Comparison of ENCODE assay signal across 8 cellular contexts in genomic region chr5:15003511-15003920, GRCh38.
A peak's percentile ranks its signal among the peaks of the same experiment; 100 is the strongest.
DNase-seq lines count a peak whose midpoint lies in the region; ATAC-seq lines count a peak whose summit lies in the region.

No MANE protein-coding gene starts in this region.

- H3K4me1 ChIP-seq in mesendoderm (ENCODE audit: control insufficient read depth, low read depth, low read length) = no peaks in the 10 kb centered on the region

- H2BK120ac ChIP-seq in mesendoderm (ENCODE audit: low read depth, low read length) = no peak overlapping the region

- no peak overlapping the region for H3K56ac ChIP-seq in mesendoderm (ENCODE audit: low read length)

- no peaks in the 10 kb centered on the region for H3K79me1 ChIP-seq in mesendoderm (ENCODE audit: low read length)

- no peak overlapping the region for H3K4ac ChIP-seq in mesendoderm (ENCODE audit: low read depth, low read length)

- peaks cover 19% of the 10 kb centered on the region for H3K4me1 Mint-ChIP-seq in activated CD4-positive, alpha-beta memory T cell treated with anti-CD3 and anti-CD28 coated beads, Interleukin-2, amount 10 ng/mL, durations not matched to agents 7 days and 5 days
- no peaks in the 10 kb centered on the region for H3K4me1 Mint-ChIP-seq in effector memory CD8-positive, alpha-beta T cell (ENCODE audit: low read depth in 2 of 2)
- H3K4me1 Mint-ChIP-seq in stimulated activated memory B cell treated with anti-CD40 and anti-IgM and Interleukin-4, amounts not matched to agents 10 μg/mL and 1 μg/mL and 100 μg/mL, for 72 hours = peaks cover 30% of the 10 kb centered on the region

- peaks cover 30% of the 10 kb centered on the region for H3K27me3 Mint-ChIP-seq in activated CD4-positive, alpha-beta memory T cell treated with anti-CD3 and anti-CD28 coated beads, Interleukin-2, amount 10 ng/mL, durations not matched to agents 7 days and 5 days
- peaks cover 33 to 64% of the 10 kb centered on the region in 2 donors for H3K27me3 Mint-ChIP-seq in effector memory CD8-positive, alpha-beta T cell
- H3K27me3 Mint-ChIP-seq in stimulated activated memory B cell treated with anti-CD40 and anti-IgM and Interleukin-4, amounts not matched to agents 10 μg/mL and 1 μg/mL and 100 μg/mL, for 72 hours = no peaks in the 10 kb centered on the region

- DNase-seq in DMS 273 (lab: John Stamatoyannopoulos, UW; ENCODE audit: unreplicated experiment) = peak; percentile 85
- peak; percentile 63 for DNase-seq in HPDE6-E6E7 (ENCODE audit: extremely low spot score)
- DNase-seq in NCI-H774 (lab: John Stamatoyannopoulos, UW) = peak; percentile 77
- DNase-seq in activated CD4-positive, alpha-beta memory T cell treated with anti-CD3 and anti-CD28 coated beads, Interleukin-2, amount 10 ng/mL, durations not matched to agents 7 days and 5 days = peak; percentile 64
- peak; percentile 50 to 57 (median 52) for DNase-seq in effector memory CD8-positive, alpha-beta T cell
- peak; percentile 61 for DNase-seq in mesendoderm

- no peak overlapping the region for H3K4me2 ChIP-seq in mesendoderm (ENCODE audit: low read length)

- POLR2A ChIA-PET in activated CD4-positive, alpha-beta memory T cell treated with anti-CD3 and anti-CD28 coated beads, Interleukin-2, amount 10 ng/mL, durations not matched to agents 7 days and 5 days (lab: Charles Lee) = interaction anchor here (0.6 to 2.1 kb wide), 8 partner anchors 11 to 637 kb away, joined by 3 to 12 read pairs (median 4); no protein-coding TSS in a partner anchor

- H3K9ac ChIP-seq in mesendoderm (ENCODE audit: low read length) = no peak overlapping the region

- H3K27ac ChIP-seq in mesendoderm (ENCODE audit: low read depth, low read length) = no peak overlapping the region

- CTCF ChIA-PET in activated CD4-positive, alpha-beta memory T cell treated with anti-CD3 and anti-CD28 coated beads, Interleukin-2, amount 10 ng/mL, durations not matched to agents 7 days and 5 days (lab: Charles Lee) = interaction anchor here (0.7 to 8.5 kb wide), 34 partner anchors 8 to 641 kb away, joined by 3 to 111 read pairs (median 4); partner anchors contain the start of gene ANKH

- no peak overlapping the region for H2BK5ac ChIP-seq in mesendoderm (ENCODE audit: low read length)

- no peak overlapping the region for H3K4me3 ChIP-seq in mesendoderm (ENCODE audit: low read length)

- no CpG with 5 or more reads among the region's 4 CpGs for WGBS in mesendoderm (ENCODE audit: extremely low coverage, insufficient coverage, low lambda C conversion rate)

- peak; percentile 97 for ATAC-seq in GM21390 (IDR thresholded peaks at IDR 0.05; ENCODE audit: unreplicated experiment)
- ATAC-seq in effector memory CD8-positive, alpha-beta T cell (replicated peaks) = peak; percentile 99
- peak; percentile 89 for ATAC-seq in stimulated activated memory B cell treated with anti-CD40 and anti-IgM and Interleukin-4, amounts not matched to agents 10 μg/mL and 1 μg/mL and 100 μg/mL, for 72 hours

- no peak overlapping the region for H3K18ac ChIP-seq in mesendoderm (ENCODE audit: low read length)

- no peak overlapping the region for H2BK15ac ChIP-seq in mesendoderm (replicated peaks; ENCODE audit: low read depth)

- no peaks in the 10 kb centered on the region for H3K27me3 ChIP-seq in mesendoderm (ENCODE audit: insufficient read depth, low read length, poor library complexity)

- H3K9me3 Mint-ChIP-seq in activated CD4-positive, alpha-beta memory T cell treated with anti-CD3 and anti-CD28 coated beads, Interleukin-2, amount 10 ng/mL, durations not matched to agents 7 days and 5 days = no peaks in the 10 kb centered on the region
- no peaks in the 10 kb centered on the region for H3K9me3 Mint-ChIP-seq in effector memory CD8-positive, alpha-beta T cell
- peaks cover under 1% of the 10 kb centered on the region for H3K9me3 Mint-ChIP-seq in stimulated activated memory B cell treated with anti-CD40 and anti-IgM and Interleukin-4, amounts not matched to agents 10 μg/mL and 1 μg/mL and 100 μg/mL, for 72 hours

- H4K8ac ChIP-seq in mesendoderm (ENCODE audit: low read depth, low read length) = no peak overlapping the region

- peaks cover 7% of the 10 kb centered on the region for H3K36me3 Mint-ChIP-seq in activated CD4-positive, alpha-beta memory T cell treated with anti-CD3 and anti-CD28 coated beads, Interleukin-2, amount 10 ng/mL, durations not matched to agents 7 days and 5 days (ENCODE audit: low read depth)
- no peaks in the 10 kb centered on the region for H3K36me3 Mint-ChIP-seq in effector memory CD8-positive, alpha-beta T cell (ENCODE audit: insufficient read depth)
- H3K36me3 Mint-ChIP-seq in stimulated activated memory B cell treated with anti-CD40 and anti-IgM and Interleukin-4, amounts not matched to agents 10 μg/mL and 1 μg/mL and 100 μg/mL, for 72 hours = no peaks in the 10 kb centered on the region

- no peak overlapping the region for H3K27ac Mint-ChIP-seq in activated CD4-positive, alpha-beta memory T cell treated with anti-CD3 and anti-CD28 coated beads, Interleukin-2, amount 10 ng/mL, durations not matched to agents 7 days and 5 days
- no peak overlapping the region for H3K27ac Mint-ChIP-seq in effector memory CD8-positive, alpha-beta T cell
- no peak overlapping the region for H3K27ac Mint-ChIP-seq in stimulated activated memory B cell treated with anti-CD40 and anti-IgM and Interleukin-4, amounts not matched to agents 10 μg/mL and 1 μg/mL and 100 μg/mL, for 72 hours

- H4K5ac ChIP-seq in mesendoderm (ENCODE audit: low read length) = no peak overlapping the region

- no peaks in the 10 kb centered on the region for H3K36me3 ChIP-seq in mesendoderm (ENCODE audit: control insufficient read depth, insufficient read depth, low read length)

- H3K23ac ChIP-seq in mesendoderm (ENCODE audit: low read length) = no peak overlapping the region

- no peak overlapping the region for H2AK5ac ChIP-seq in mesendoderm (ENCODE audit: low read length)

- no peaks in the 10 kb centered on the region for H3K79me2 ChIP-seq in mesendoderm (ENCODE audit: control insufficient read depth, insufficient read depth, low read length)

- no peak overlapping the region for H3K4me3 Mint-ChIP-seq in activated CD4-positive, alpha-beta memory T cell treated with anti-CD3 and anti-CD28 coated beads, Interleukin-2, amount 10 ng/mL, durations not matched to agents 7 days and 5 days
- H3K4me3 Mint-ChIP-seq in effector memory CD8-positive, alpha-beta T cell = no peak overlapping the region
- H3K4me3 Mint-ChIP-seq in stimulated activated memory B cell treated with anti-CD40 and anti-IgM and Interleukin-4, amounts not matched to agents 10 μg/mL and 1 μg/mL and 100 μg/mL, for 72 hours = no peak overlapping the region
